ENCODE assay signal across 34 cellular contexts in genomic region chr9:90941661-90942060, GRCh38.
"Had no signal": no experiment of that assay in that cellular context is flagged by ENCODE, and none has a peak within 500 bp of the region (broad histone marks: within the 10 kb centered on the region; RNA-seq: fewer than 3 reads in every experiment).

No MANE protein-coding gene starts in this region.

- H3K27ac Mint-ChIP-seq: activated CD4-positive, alpha-beta memory T cell treated with anti-CD3 and anti-CD28 coated beads for 36 hours; activated CD4-positive, alpha-beta T cell treated with anti-CD3 and anti-CD28 coated beads for 36 hours; activated CD4-positive, alpha-beta T cell treated with anti-CD3 and anti-CD28 coated beads, Interleukin-2, amount 10 ng/mL, durations not matched to agents 24 days and 14 days; activated CD8-positive, alpha-beta T cell treated with anti-CD3 and anti-CD28 coated beads, Interleukin-2, amount 10 ng/mL, durations not matched to agents 7 days and 5 days; activated naive CD8-positive, alpha-beta T cell; activated T-cell treated with anti-CD3 and anti-CD28 coated beads, Interleukin-2, amount 50 U/mL, for 24 hours; activated T-cell treated with anti-CD3 and anti-CD28 coated beads, Interleukin-2, amount 50 U/mL, for 72 hours; effector memory CD8-positive, alpha-beta T cell; T-helper 17 cell; T-helper 2 cell treated with Interferon-gamma antibody and Interleukin-4, amounts not matched to agents 5 μg/mL and 100 μg/mL, for 36 hours had no signal

- FAIRE-seq: astrocyte, colon had no signal

- H3K36me3 Mint-ChIP-seq: activated CD4-positive, alpha-beta memory T cell treated with anti-CD3 and anti-CD28 coated beads for 36 hours; activated naive CD8-positive, alpha-beta T cell had no signal

- H3K9me3 Mint-ChIP-seq: activated CD4-positive, alpha-beta memory T cell treated with anti-CD3 and anti-CD28 coated beads for 36 hours; activated T-cell treated with anti-CD3 and anti-CD28 coated beads, Interleukin-2, amount 50 U/mL, for 24 hours; effector memory CD8-positive, alpha-beta T cell; T-helper 2 cell treated with Interferon-gamma antibody and Interleukin-4, amounts not matched to agents 5 μg/mL and 100 μg/mL, for 36 hours had no signal

- DNase-seq: activated CD4-positive, alpha-beta memory T cell treated with anti-CD3 and anti-CD28 coated beads for 36 hours; activated CD4-positive, alpha-beta T cell treated with anti-CD3 and anti-CD28 coated beads for 36 hours; activated CD4-positive, alpha-beta T cell treated with anti-CD3 and anti-CD28 coated beads, Interleukin-2, amount 10 ng/mL, durations not matched to agents 24 days and 14 days; activated CD4-positive, CD25-positive, alpha-beta regulatory T cell; activated CD4-positive, CD25-positive, alpha-beta regulatory T cell treated with anti-CD3 and anti-CD28 coated beads, Interleukin-2, amount 50 U/mL, for 72 hours; activated CD8-positive, alpha-beta memory T cell treated with anti-CD3 and anti-CD28 coated beads, Interleukin-2, amount 50 U/mL, for 48 hours; activated CD8-positive, alpha-beta T cell treated with anti-CD3 and anti-CD28 coated beads, Interleukin-2, amount 10 ng/mL, durations not matched to agents 7 days and 5 days; activated effector memory CD4-positive, alpha-beta T cell treated with Interleukin-2 at 50 U/mL for 16 hours; activated gamma-delta T cell treated with Interleukin-2 at 50 U/mL for 16 hours; activated naive CD4-positive, alpha-beta T cell treated with anti-CD3 and anti-CD28 coated beads, Interleukin-2, amount 50 U/mL, for 16 hours; activated naive CD4-positive, alpha-beta T cell treated with Interleukin-2 at 50 U/mL for 16 hours; activated T-cell treated with anti-CD3 and anti-CD28 coated beads for 4 hours; activated T-cell treated with anti-CD3 and anti-CD28 coated beads, Interleukin-2, amount 50 U/mL, for 24 hours; activated T-cell treated with anti-CD3 and anti-CD28 coated beads, Interleukin-2, amount 50 U/mL, for 72 hours; amniotic stem cell; anterior cingulate cortex; brain microvascular endothelial cell; caudate nucleus; cortex of kidney; dermis blood vessel endothelial cell; effector CD4-positive, alpha-beta T cell; effector memory CD8-positive, alpha-beta T cell; erythroblast; foreskin melanocyte; head of caudate nucleus; T-helper 1 cell; T-helper 17 cell; T1000 had no signal

- H3K4me3 Mint-ChIP-seq: activated CD4-positive, alpha-beta memory T cell treated with anti-CD3 and anti-CD28 coated beads for 36 hours; activated CD4-positive, alpha-beta T cell treated with anti-CD3 and anti-CD28 coated beads for 36 hours; activated CD4-positive, alpha-beta T cell treated with anti-CD3 and anti-CD28 coated beads, Interleukin-2, amount 10 ng/mL, durations not matched to agents 24 days and 14 days; activated CD8-positive, alpha-beta T cell treated with anti-CD3 and anti-CD28 coated beads, Interleukin-2, amount 10 ng/mL, durations not matched to agents 7 days and 5 days; activated naive CD8-positive, alpha-beta T cell; activated T-cell treated with anti-CD3 and anti-CD28 coated beads, Interleukin-2, amount 50 U/mL, for 24 hours; activated T-cell treated with anti-CD3 and anti-CD28 coated beads, Interleukin-2, amount 50 U/mL, for 72 hours; effector memory CD8-positive, alpha-beta T cell; T-helper 17 cell; T-helper 2 cell treated with Interferon-gamma antibody and Interleukin-4, amounts not matched to agents 5 μg/mL and 100 μg/mL, for 36 hours had no signal

- H3K4me1 Mint-ChIP-seq: T-helper 17 cell had no signal

- H3K4me1 ChIP-seq: esophagus muscularis mucosa, gastroesophageal sphincter had no signal

- H3K36me3 ChIP-seq: brain microvascular endothelial cell, esophagus muscularis mucosa, gastroesophageal sphincter had no signal

- H3K27ac ChIP-seq: brain microvascular endothelial cell, esophagus muscularis mucosa, gastroesophageal sphincter had no signal

- H3K4me3 ChIP-seq: esophagus muscularis mucosa, gastroesophageal sphincter had no signal

- ATAC-seq: activated CD4-positive, alpha-beta T cell treated with anti-CD3 and anti-CD28 coated beads for 36 hours; activated CD8-positive, alpha-beta T cell treated with anti-CD3 and anti-CD28 coated beads, Interleukin-2, amount 10 ng/mL, durations not matched to agents 7 days and 5 days; activated T-cell treated with anti-CD3 and anti-CD28 coated beads, Interleukin-2, amount 50 U/mL, for 72 hours; effector memory CD8-positive, alpha-beta T cell; gastroesophageal sphincter; T-helper 17 cell had no signal

- H3K27me3 ChIP-seq: brain microvascular endothelial cell, gastroesophageal sphincter had no signal
